Comparison of ENCODE assay signal across 16 cellular contexts in the genomic region with DNA sequence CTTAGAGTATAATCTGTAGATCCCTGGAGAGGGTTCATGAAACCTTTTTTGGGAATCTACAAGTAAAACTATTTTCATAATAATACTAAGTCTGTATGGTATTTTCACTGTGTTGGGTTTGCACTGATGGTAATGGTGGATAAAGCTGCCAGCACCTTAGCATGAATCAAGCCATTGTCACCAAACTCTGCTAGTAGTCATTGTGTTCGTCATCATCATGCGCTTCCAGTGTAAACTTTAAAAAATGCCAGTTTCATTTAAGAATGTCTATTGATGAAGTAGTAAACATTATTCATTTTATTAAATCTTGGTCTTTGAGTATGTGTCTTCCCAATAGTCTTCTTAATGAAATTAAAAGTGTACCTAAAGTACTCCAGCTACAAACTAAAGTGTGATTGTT. TPM values are rescaled to one million over a fixed set of nuclear protein-coding genes. Genes with fewer than 3 reads are reported as not detected.
DNase-seq lines count a peak whose midpoint lies in the region; ATAC-seq and TF ChIP-seq lines count a peak whose summit lies in the region.
"Had no signal": no experiment of that assay in that cellular context is flagged by ENCODE, and none has a peak within 500 bp of the region (broad histone marks: within the 10 kb centered on the region; RNA-seq: fewer than 3 reads in every experiment).

No MANE protein-coding gene starts in this region.

- H3K79me2 ChIP-seq in GM23248 (ENCODE audit: insufficient read depth) (no peaks in the 10 kb centered on the region), GM23338 (replicated peaks; ENCODE audit: insufficient read depth) (no peaks in the 10 kb centered on the region)

- H3K36me3 ChIP-seq in GM23248 (ENCODE audit: low read depth) (peaks cover 29% of the 10 kb centered on the region), GM23338 (ENCODE audit: insufficient read depth) (no peaks in the 10 kb centered on the region)

- no peaks in the 10 kb centered on the region for H3K27me3 ChIP-seq in GM23248 (replicated peaks; ENCODE audit: insufficient read depth)
- no peaks in the 10 kb centered on the region for H3K27me3 ChIP-seq in dorsolateral prefrontal cortex
- H3K27me3 ChIP-seq in layer of hippocampus (ENCODE audit: control insufficient read depth, insufficient read depth, low read length), result no peaks in the 10 kb centered on the region
- no peaks in the 10 kb centered on the region for H3K27me3 ChIP-seq in GM23338 (ENCODE audit: insufficient read depth)

- H3K36me3 Mint-ChIP-seq in GM23338 (ENCODE audit: low read depth), result peaks cover 53% of the 10 kb centered on the region

- H3K9me3 Mint-ChIP-seq in GM23338, result no peaks in the 10 kb centered on the region
- H3K9me3 Mint-ChIP-seq: CD4-positive, alpha-beta memory T cell had no signal

- H3F3A ChIP-seq in GM23248 (ENCODE audit: insufficient read depth) (no peaks in the 10 kb centered on the region), GM23338 (replicated peaks; ENCODE audit: low read depth) (no peaks in the 10 kb centered on the region)

- no peaks in the 10 kb centered on the region for H3K27me3 Mint-ChIP-seq in GM23338 (ENCODE audit: insufficient read depth, low read depth, poor library complexity)
- H3K27me3 Mint-ChIP-seq: CD4-positive, alpha-beta memory T cell had no signal

- H3K4me1 Mint-ChIP-seq in GM23338, result no peaks in the 10 kb centered on the region

- no peaks in the 10 kb centered on the region for H3K9me3 ChIP-seq in GM23248 (ENCODE audit: low read depth)

- in situ Hi-C loops in GM23248 (cut with MboI), result loop anchor here (10.0 kb wide), 1 partner anchor 159 kb away; no protein-coding TSS in a partner anchor

- H3K27ac Mint-ChIP-seq in GM23338, result no peak overlapping the region

- ATAC-seq in GM23338, result no peak
- ATAC-seq: K562 had no signal

- 83 to 84% methylated on average over 2 of the region's 2 CpGs for WGBS in GM23248 (ENCODE audit: low coverage in 1 of 2, low lambda C conversion rate in 2 of 2, missing lambda C conversion rate in 2 of 2), 2 experiments

- intact Hi-C loops in dorsolateral prefrontal cortex (cut with DNase I), result no loop called here

- no peak overlapping the region for H2AFZ ChIP-seq in GM23248
- no peak overlapping the region for H2AFZ ChIP-seq in GM23338

- H3K4me3 ChIP-seq in GM23248, result no peak overlapping the region
- H3K4me3 ChIP-seq in dorsolateral prefrontal cortex, result peak overlapping the region in 9 of 59 donors; percentile 4 to 26 (median 10)
- no peak overlapping the region for H3K4me3 ChIP-seq in GM23338
- H3K4me3 ChIP-seq: K562 had no signal

- no peak overlapping the region for H3K9ac ChIP-seq in GM23248

- TF ChIP-seq CTCF in dorsolateral prefrontal cortex (IDR thresholded peaks at IDR 0.05 in 54 of 56, conservative IDR thresholded peaks at IDR 0.05 in 2 of 56; ENCODE audit: low read depth in 1 of 56, partially characterized antibody in 56 of 56) (peak in 2 of 56 donors; percentile 16 to 26), GM23338 (conservative IDR thresholded peaks at IDR 0.05; ENCODE audit: low read depth in 2 of 2) (no peak)

- H3K4me1 ChIP-seq in GM23248 (ENCODE audit: insufficient read depth) (no peaks in the 10 kb centered on the region), GM23338 (ENCODE audit: insufficient read depth) (no peaks in the 10 kb centered on the region)

- DNase-seq in GM23248 (peak; percentile 20), dorsolateral prefrontal cortex (peak in 1 of 10 donors; percentile 22), NCI-H774 (lab: John Stamatoyannopoulos, UW) (no peak), GM23338 (ENCODE audit: low spot score) (no peak)
- no peak for DNase-seq in activated effector memory CD4-positive, alpha-beta T cell treated with anti-CD3 and anti-CD28 coated beads, Interleukin-2, amount 50 U/mL, for 16 hours
- DNase-seq in NK-92 treated with Interleukin-12 subunit alpha and Interleukin-12 subunit beta, amount 100 ng/mL, for 24 hours (lab: John Stamatoyannopoulos, UW), result no peak
- DNase-seq: Calu3; CD4-positive, alpha-beta memory T cell; GF-D8; NCI-H1092 treated with DMSO at 0.1 percent for 48 hours; NCI-H146; NCI-H2029 treated with DMSO at 0.1 percent for 48 hours; SHP77 had no signal

- no peaks in the 10 kb centered on the region for H3K9me2 ChIP-seq in GM23248 (ENCODE audit: insufficient read depth)
- H3K9me2 ChIP-seq in GM23338 (ENCODE audit: insufficient read depth), result no peaks in the 10 kb centered on the region

- no peak overlapping the region for H3K4me3 Mint-ChIP-seq in GM23338
- H3K4me3 Mint-ChIP-seq: CD4-positive, alpha-beta memory T cell had no signal

- H3K4me2 ChIP-seq in GM23248 (ENCODE audit: unreplicated experiment) (no peak overlapping the region), GM23338 (no peak overlapping the region)

- no peak overlapping the region for H3K27ac ChIP-seq in GM23248
- H3K27ac ChIP-seq in dorsolateral prefrontal cortex, result peak overlapping the region in 57 of 59 donors; percentile 4 to 92 (median 76)
- peak overlapping the region; percentile 52 for H3K27ac ChIP-seq in layer of hippocampus (ENCODE audit: low read depth, low read length)
- H3K27ac ChIP-seq in temporal lobe (ENCODE audit: low read depth, low read length), result peak overlapping the region; percentile 47
- H3K27ac ChIP-seq in GM23338 (ENCODE audit: low read depth), result no peak overlapping the region

- no peaks in the 10 kb centered on the region for H4K20me1 ChIP-seq in GM23248 (ENCODE audit: insufficient read depth)
- H4K20me1 ChIP-seq in GM23338 (replicated peaks; ENCODE audit: insufficient read depth), result no peaks in the 10 kb centered on the region

TF ChIP-seq in GM23338, 12 proteins besides CTCF, POLR2A, EP300 and RAD21:
- no peak for TF ChIP-seq STAT1 (IDR thresholded peaks at IDR 0.05; ENCODE audit: unreplicated experiment)
- TF ChIP-seq CREB1 (CRISPR knock-in tag; IDR thresholded peaks at IDR 0.05; ENCODE audit: low read depth), result no peak
- TF ChIP-seq ZNF114 (CRISPR knock-in tag; IDR thresholded peaks at IDR 0.05), result no peak
- TF ChIP-seq ZNF331 (CRISPR knock-in tag; IDR thresholded peaks at IDR 0.05; ENCODE audit: low read depth), result no peak

RNA-seq across cellular contexts. Expression of a gene that starts 15.0 kb away (rescaled TPM):
- total RNA-seq in GM23248 (2014; rRNA removed; shearing (Covaris generic)), result 36.6 and 46.8 TPM in 2 replicates
- polyA plus RNA-seq in GM23248 (2016; fragmentation: Nextera tagmentation; extraction: Ambion mirVana) (29.3 and 31.2 TPM in 2 replicates), GM23338 (2016; fragmentation: Nextera tagmentation; extraction: Ambion mirVana) (7.9 and 10.7 TPM in 2 replicates)
- total RNA-seq in dorsolateral prefrontal cortex (10 to 100 TPM; 16.3 to 51.9 (median 31.0) TPM), temporal lobe (12.8 TPM)
- total RNA-seq in GM23338 (2014; rRNA removed; shearing (Covaris generic)), result 10.3 and 10.8 TPM in 2 replicates

RNA-seq across cellular contexts. Expression of a gene that starts 46.8 kb away (rescaled TPM):
- 1.8 TPM in 2 replicates for total RNA-seq in GM23248 (2014; rRNA removed; shearing (Covaris generic))
- polyA plus RNA-seq in GM23248 (2016; fragmentation: Nextera tagmentation; extraction: Ambion mirVana) (0.38 and 1.1 TPM in 2 replicates), GM23338 (2016; fragmentation: Nextera tagmentation; extraction: Ambion mirVana) (0.31 and 1.4 TPM in 2 replicates)
- total RNA-seq in dorsolateral prefrontal cortex (100 to 1,000 TPM in 6 of 120 experiments, 10 to 100 TPM in 112, 1 to 10 TPM in 2; 9.0 to 139 (median 26.8) TPM), temporal lobe (10.8 TPM)
- 2.5 and 2.6 TPM in 2 replicates for total RNA-seq in GM23338 (2014; rRNA removed; shearing (Covaris generic))
- polyA plus RNA-seq: CD4-positive, alpha-beta memory T cell had no signal

Comparison
In these comparisons a context has a peak if more than half of its experiments do, and no peak if none do; other contexts are left out.
1. H3K27ac ChIP-seq: peak in dorsolateral prefrontal cortex (57 of 59), layer of hippocampus (single experiment) and temporal lobe (single experiment); none in GM23248 (single experiment) and GM23338 (single experiment).